ENCODE assay signal across 8 cellular contexts in genomic region chr7:103446046-103446520, GRCh38. TPM values are rescaled to one million over a fixed set of nuclear protein-coding genes. Genes with fewer than 3 reads are reported as not detected.
DNase-seq lines count a peak whose midpoint lies in the region; ATAC-seq and TF ChIP-seq lines count a peak whose summit lies in the region.

Gene SLC26A5, minus strand, starts transcription at chr7:103446207. Its CDS starts 24,693 bp downstream, at chr7:103421514.

- H3K27me3 ChIP-seq in WERI-Rb-1 (ENCODE audit: insufficient read depth, low read depth, severe bottlenecking) (no peaks in the 10 kb centered on the region), foreskin keratinocyte (peaks cover 59% of the 10 kb centered on the region), psoas muscle (ENCODE audit: insufficient read depth in 3 of 3, low read length in 2 of 3) (peaks cover 0 to 66% (median 12%) of the 10 kb centered on the region in 3 donors)

- H3K27ac ChIP-seq in WERI-Rb-1, result no peak within 1 kb of the TSS
- no peak within 1 kb of the TSS for H3K27ac ChIP-seq in foreskin keratinocyte
- no peak within 1 kb of the TSS for H3K27ac ChIP-seq in psoas muscle

- H3K9me3 ChIP-seq in WERI-Rb-1 (ENCODE audit: severe bottlenecking) (no peaks in the 10 kb centered on the region), psoas muscle (no peaks in the 10 kb centered on the region)

- H3K36me3 ChIP-seq in WERI-Rb-1 (no peaks in the 10 kb centered on the region), psoas muscle (ENCODE audit: insufficient read depth in 1 of 2, low read depth in 1 of 2) (no peaks in the 10 kb centered on the region)

- peak; percentile 81 for DNase-seq in DMS53 treated with DMSO at 0.1 percent for 48 hours (lab: John Stamatoyannopoulos, UW; ENCODE audit: unreplicated experiment)
- peak; percentile 22 for DNase-seq in WERI-Rb-1
- no peak for DNase-seq in foreskin keratinocyte
- no peak for DNase-seq in psoas muscle
- DNase-seq in MV-4-11 (lab: John Stamatoyannopoulos, UW), result no peak

- H3K4me3 ChIP-seq in WERI-Rb-1 (ENCODE audit: low read depth, low read length), result peak within 1 kb of the TSS; percentile 23
- peak within 1 kb of the TSS; percentile 45 for H3K4me3 ChIP-seq in psoas muscle

- no peaks in the 10 kb centered on the region for H3K4me1 ChIP-seq in foreskin keratinocyte
- no peaks in the 10 kb centered on the region for H3K4me1 ChIP-seq in psoas muscle

- intact Hi-C loops in psoas muscle (cut with DNase I), result no loop called here

- TF ChIP-seq CTCF in WERI-Rb-1 (IDR thresholded peaks at IDR 0.05; ENCODE audit: low read depth, low read length), result no peak
- no peak for TF ChIP-seq CTCF in foreskin keratinocyte (conservative IDR thresholded peaks at IDR 0.05)
- no peak for TF ChIP-seq CTCF in psoas muscle (IDR thresholded peaks at IDR 0.05)

- ATAC-seq in HG02981 (IDR thresholded peaks at IDR 0.05; ENCODE audit: unreplicated experiment), result peak; percentile 66
- ATAC-seq in foreskin keratinocyte, result peak; percentile 93
- ATAC-seq in psoas muscle, result no peak
- ATAC-seq in GM19467 (IDR thresholded peaks at IDR 0.05; ENCODE audit: unreplicated experiment), result no peak
- ATAC-seq in GM19023 (IDR thresholded peaks at IDR 0.05; ENCODE audit: unreplicated experiment), result no peak

- WGBS in psoas muscle, 3 donors, result 2 to 3% (median 3%) methylated on average over 28 to 54 of the region's 54 CpGs

RNA-seq across cellular contexts. Expression of gene SLC26A5, which starts in this region (rescaled TPM):
- total RNA-seq in foreskin keratinocyte (not detected in 2 replicates), psoas muscle (not detected)
- polyA plus RNA-seq in foreskin keratinocyte (not detected in 2 replicates), psoas muscle (not detected)

Comparison
In these comparisons a context has a peak if more than half of its experiments do, and no peak if none do; other contexts are left out.
1. Peak in ATAC-seq in foreskin keratinocyte; RNA of the gene not detected or under 1 TPM.
2. DNase-seq: peak in DMS53 treated with DMSO at 0.1 percent for 48 hours (single experiment) and WERI-Rb-1 (single experiment); none in foreskin keratinocyte (0 of 2), psoas muscle (0 of 2) and MV-4-11 (single experiment).